1 cellular context compared by ENCODE assay signal in genomic region chr18:50083708-50084107, GRCh38.
TF ChIP-seq lines count a peak whose summit lies in the region.

No MANE protein-coding gene starts in this region.

TF ChIP-seq in K562, 482 proteins besides CTCF, POLR2A, EP300 and RAD21 (continued from another document):
- no peak for TF ChIP-seq PKNOX1 (IDR thresholded peaks at IDR 0.05)
